8 cellular contexts compared by ENCODE assay signal in the genomic region with DNA sequence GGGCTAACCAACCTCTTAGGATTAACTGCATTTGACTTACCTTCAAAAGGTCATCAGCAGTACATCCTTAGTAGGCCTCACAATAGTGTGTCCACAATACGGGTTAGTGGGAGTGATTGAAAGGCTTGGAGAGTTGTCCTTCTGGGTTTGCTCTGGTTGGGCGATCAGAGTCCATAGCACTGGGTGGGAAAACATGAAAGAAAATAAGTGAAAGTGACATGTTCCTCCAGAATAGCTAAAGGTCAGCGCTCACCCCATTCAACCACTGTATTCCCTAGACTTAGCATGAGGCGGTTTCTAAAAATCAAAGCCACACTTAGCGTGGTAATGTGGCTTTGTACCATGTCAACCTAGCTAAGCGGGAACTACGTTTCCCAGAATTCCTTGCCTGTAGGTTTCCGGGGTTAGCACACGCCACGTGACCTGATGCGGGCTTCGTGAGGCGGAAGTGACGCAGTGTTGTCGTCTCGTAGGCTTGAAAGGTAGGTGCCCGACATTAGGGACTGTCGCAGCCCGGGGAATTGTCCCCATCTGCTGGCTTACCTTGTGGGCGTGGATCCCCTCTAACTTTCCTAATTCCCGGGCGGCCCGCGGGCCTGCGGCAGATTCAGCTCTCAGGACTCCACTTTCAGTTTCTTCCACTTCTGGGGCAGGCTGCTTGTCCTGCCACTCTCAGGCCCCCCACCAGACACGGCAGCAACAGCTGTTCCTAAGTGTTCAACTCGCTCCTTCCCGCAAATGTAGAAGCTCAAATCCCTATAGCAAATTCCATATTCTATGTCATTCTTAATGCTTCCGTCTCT. TPM values are rescaled to one million over a fixed set of nuclear protein-coding genes. Genes with fewer than 3 reads are reported as not detected.
DNase-seq lines count a peak whose midpoint lies in the region; ATAC-seq and TF ChIP-seq lines count a peak whose summit lies in the region.

No MANE protein-coding gene starts in this region.

- peaks cover 8% of the 10 kb centered on the region; the same call in 1 of the 2 replicates for H3K9me3 ChIP-seq in Panc1 (ENCODE audit: control insufficient read depth, insufficient read depth, low read depth, low read length)
- H3K9me3 ChIP-seq in fibroblast of lung (ENCODE audit: control insufficient read depth, insufficient read depth, low read depth, low read length): no peaks in the 10 kb centered on the region
- no peaks in the 10 kb centered on the region for H3K9me3 ChIP-seq in naive thymus-derived CD4-positive, alpha-beta T cell (ENCODE audit: control insufficient read depth in 2 of 3, low read length in 3 of 3)

- peaks cover 12% of the 10 kb centered on the region for H3K4me1 Mint-ChIP-seq in activated T-helper 1 cell treated with anti-CD3 and anti-CD28 coated beads, Interleukin-12 subunit alpha, Interleukin-12 subunit beta, Interleukin-2, Interleukin-4 antibody, amounts not matched to agents 30 ng/mL and 10 ng/mL and 1 ng/mL, durations not matched to agents 14 hours and 24 hours and 36 hours (ENCODE audit: low read depth)
- peaks cover 0 to 24% (median 18%) of the 10 kb centered on the region in 7 donors for H3K4me1 Mint-ChIP-seq in naive thymus-derived CD4-positive, alpha-beta T cell
- peaks cover 5 to 6% of the 10 kb centered on the region in 2 donors for H3K4me1 Mint-ChIP-seq in stimulated activated naive B cell treated with anti-CD40 and anti-IgM and Interleukin-4, amounts not matched to agents 10 μg/mL and 1 μg/mL and 100 μg/mL, for 72 hours

- H3K27ac ChIP-seq in Panc1 (ENCODE audit: low read length) (peak overlapping the region; percentile 85), fibroblast of lung (ENCODE audit: insufficient read depth, low read length) (peak overlapping the region; percentile 86)
- peak overlapping the region; percentile 92 for H3K27ac ChIP-seq in naive thymus-derived CD4-positive, alpha-beta T cell (ENCODE audit: low read depth, low read length)

- H3K4me3 ChIP-seq in Panc1 (ENCODE audit: low read depth in 2 of 2, low read length in 2 of 2) (peak overlapping the region; percentile 77 to 79), fibroblast of lung (replicated peaks in 1 of 4; ENCODE audit: control extremely low read depth in 1 of 4, insufficient read depth in 1 of 4, low read depth in 3 of 4, low read length in 4 of 4) (peak overlapping the region; percentile 71 to 92 (median 79))
- peak overlapping the region; percentile 87 for H3K4me3 ChIP-seq in naive thymus-derived CD4-positive, alpha-beta T cell (ENCODE audit: low read length)

- H3K9ac ChIP-seq in fibroblast of lung (ENCODE audit: insufficient read depth, low read length): peak overlapping the region; percentile 76

- H3K27me3 ChIP-seq in Panc1 (ENCODE audit: control insufficient read depth, insufficient read depth, low read length): peaks cover 6% of the 10 kb centered on the region
- no peaks in the 10 kb centered on the region for H3K27me3 ChIP-seq in fibroblast of lung (ENCODE audit: control insufficient read depth, insufficient read depth, low read length)
- H3K27me3 ChIP-seq in naive thymus-derived CD4-positive, alpha-beta T cell (ENCODE audit: control insufficient read depth in 2 of 2, insufficient read depth in 2 of 2, low read length in 2 of 2): no peaks in the 10 kb centered on the region

- CTCF ChIA-PET in Panc1 (lab: Charles Lee): no interaction called here
- CTCF ChIA-PET in naive thymus-derived CD4-positive, alpha-beta T cell (lab: Charles Lee): interaction anchor here (0.6 kb wide), 1 partner anchor 653 kb away, joined by 4 read pairs; no protein-coding TSS in a partner anchor

- POLR2A ChIA-PET in Panc1 (lab: Charles Lee): interaction anchor here (0.6 kb wide), 1 partner anchor 21 kb away, joined by 3 read pairs; no protein-coding TSS in a partner anchor
- POLR2A ChIA-PET in naive thymus-derived CD4-positive, alpha-beta T cell (lab: Charles Lee): interaction anchor here (0.7 to 1.6 kb wide), 14 partner anchors 10 to 1223 kb away, joined by 3 to 12 read pairs (median 4); partner anchors contain the start of genes DZANK1, NAA20, POLR3F and RBBP9

- peaks cover 8% of the 10 kb centered on the region for H3K9me3 Mint-ChIP-seq in activated T-helper 1 cell treated with anti-CD3 and anti-CD28 coated beads, Interleukin-12 subunit alpha, Interleukin-12 subunit beta, Interleukin-2, Interleukin-4 antibody, amounts not matched to agents 30 ng/mL and 10 ng/mL and 1 ng/mL, durations not matched to agents 14 hours and 24 hours and 36 hours
- peaks cover 0 to 10% (median 1%) of the 10 kb centered on the region in 11 donors for H3K9me3 Mint-ChIP-seq in naive thymus-derived CD4-positive, alpha-beta T cell
- peaks cover 0 to 3% of the 10 kb centered on the region in 2 donors for H3K9me3 Mint-ChIP-seq in stimulated activated naive B cell treated with anti-CD40 and anti-IgM and Interleukin-4, amounts not matched to agents 10 μg/mL and 1 μg/mL and 100 μg/mL, for 72 hours

- BruUV-seq in Panc1 (replicated peaks; lab: Mats Ljungman, UMichigan): no TSS peak

- peak overlapping the region; percentile 87 for H3K4me3 Mint-ChIP-seq in activated T-helper 1 cell treated with anti-CD3 and anti-CD28 coated beads, Interleukin-12 subunit alpha, Interleukin-12 subunit beta, Interleukin-2, Interleukin-4 antibody, amounts not matched to agents 30 ng/mL and 10 ng/mL and 1 ng/mL, durations not matched to agents 14 hours and 24 hours and 36 hours
- peak overlapping the region; percentile 85 to 99 (median 96) for H3K4me3 Mint-ChIP-seq in naive thymus-derived CD4-positive, alpha-beta T cell
- peak overlapping the region; percentile 90 to 94 for H3K4me3 Mint-ChIP-seq in stimulated activated naive B cell treated with anti-CD40 and anti-IgM and Interleukin-4, amounts not matched to agents 10 μg/mL and 1 μg/mL and 100 μg/mL, for 72 hours

- in situ Hi-C loops in KBM-7 (cut with MboI; ENCODE audit: low pct_unique_long_range_greater_than_20kb, low sequenced_read_pairs) (no loop called here), Panc1 (cut with HindIII; ENCODE audit: low pct_unique_long_range_greater_than_20kb, low sequenced_read_pairs) (no loop called here)

- H2AFZ ChIP-seq in fibroblast of lung (ENCODE audit: low read length): peak overlapping the region; percentile 76

- no peaks in the 10 kb centered on the region for H3K79me2 ChIP-seq in fibroblast of lung (ENCODE audit: control insufficient read depth, insufficient read depth, low read length)

- peak overlapping the region; percentile 82 for H3K27ac Mint-ChIP-seq in activated T-helper 1 cell treated with anti-CD3 and anti-CD28 coated beads, Interleukin-12 subunit alpha, Interleukin-12 subunit beta, Interleukin-2, Interleukin-4 antibody, amounts not matched to agents 30 ng/mL and 10 ng/mL and 1 ng/mL, durations not matched to agents 14 hours and 24 hours and 36 hours
- H3K27ac Mint-ChIP-seq in naive thymus-derived CD4-positive, alpha-beta T cell: peak overlapping the region; percentile 97 to 100 (median 99)
- H3K27ac Mint-ChIP-seq in stimulated activated naive B cell treated with anti-CD40 and anti-IgM and Interleukin-4, amounts not matched to agents 10 μg/mL and 1 μg/mL and 100 μg/mL, for 72 hours: peak overlapping the region; percentile 96

- H3K36me3 ChIP-seq in Panc1 (ENCODE audit: control insufficient read depth, insufficient read depth, low read length): no peaks in the 10 kb centered on the region; the same call in 1 of the 2 replicates
- no peaks in the 10 kb centered on the region for H3K36me3 ChIP-seq in fibroblast of lung (ENCODE audit: control insufficient read depth, insufficient read depth, low read length)
- no peaks in the 10 kb centered on the region for H3K36me3 ChIP-seq in naive thymus-derived CD4-positive, alpha-beta T cell (ENCODE audit: control insufficient read depth in 2 of 3, insufficient read depth in 3 of 3, low read length in 3 of 3)

- intact Hi-C loops in Panc1 (cut with micrococcal nuclease; ENCODE audit: unreplicated experiment): no loop called here
- intact Hi-C loops in activated T-helper 1 cell treated with anti-CD3 and anti-CD28 coated beads, Interleukin-12 subunit alpha, Interleukin-12 subunit beta, Interleukin-2, Interleukin-4 antibody, amounts not matched to agents 30 ng/mL and 10 ng/mL and 1 ng/mL, durations not matched to agents 14 hours and 24 hours and 36 hours (cut with micrococcal nuclease): loop anchor here (1.0 to 10.0 kb wide), 9 partner anchors 162 to 1221 kb away; partner anchors contain the start of genes DZANK1, KAT14, NAA20 and PET117
- intact Hi-C loops in naive thymus-derived CD4-positive, alpha-beta T cell (cut with micrococcal nuclease): loop anchor here (1.0 to 10.0 kb wide), 13 partner anchors 11 to 1921 kb away; partner anchors contain the start of genes DTD1 (in 2 of the 2), DZANK1 (in 2 of the 2), KAT14 (in 2 of the 2) and PET117 (in 2 of the 2)

- H3K4me2 ChIP-seq in fibroblast of lung (ENCODE audit: extremely low read depth, insufficient read depth, low read length): peak overlapping the region; percentile 95

- DNase-seq in DMS79 treated with DMSO at 0.1 percent for 48 hours (lab: John Stamatoyannopoulos, UW) (peak; percentile 90), KBM-7 (peak; percentile 89), Panc1 (ENCODE audit: low read depth, low spot score) (peak; percentile 71), fibroblast of lung (ENCODE audit: low read depth in 2 of 2) (peak; percentile 86 to 92)
- DNase-seq in activated T-helper 1 cell treated with anti-CD3 and anti-CD28 coated beads, Interleukin-12 subunit alpha, Interleukin-12 subunit beta, Interleukin-2, Interleukin-4 antibody, amounts not matched to agents 30 ng/mL and 10 ng/mL and 1 ng/mL, durations not matched to agents 14 hours and 24 hours and 36 hours (ENCODE audit: low spot score): peak; percentile 80
- peak; percentile 62 to 94 (median 87) for DNase-seq in naive thymus-derived CD4-positive, alpha-beta T cell
- peak; percentile 83 for DNase-seq in stimulated activated naive B cell treated with anti-CD40 and anti-IgM and Interleukin-4, amounts not matched to agents 10 μg/mL and 1 μg/mL and 100 μg/mL, for 72 hours

- ATAC-seq in GM21717 (IDR thresholded peaks at IDR 0.05; ENCODE audit: unreplicated experiment) (peak; percentile 93), Panc1 (peak; percentile 100)
- ATAC-seq in naive thymus-derived CD4-positive, alpha-beta T cell: peak; percentile 99
- peak; percentile 100 for ATAC-seq in stimulated activated naive B cell treated with anti-CD40 and anti-IgM and Interleukin-4, amounts not matched to agents 10 μg/mL and 1 μg/mL and 100 μg/mL, for 72 hours (replicated peaks)

- H4K20me1 ChIP-seq in fibroblast of lung (ENCODE audit: control insufficient read depth, extremely low read depth, insufficient read depth, low read length): no peaks in the 10 kb centered on the region

- TF ChIP-seq CTCF in Panc1 (IDR thresholded peaks at IDR 0.05) (no peak), fibroblast of lung (conservative IDR thresholded peaks at IDR 0.05 in 1 of 2, IDR thresholded peaks at IDR 0.05 in 1 of 2; ENCODE audit: low read depth in 1 of 2, low read length in 2 of 2) (no peak)

- peaks cover 2% of the 10 kb centered on the region for H3K36me3 Mint-ChIP-seq in activated T-helper 1 cell treated with anti-CD3 and anti-CD28 coated beads, Interleukin-12 subunit alpha, Interleukin-12 subunit beta, Interleukin-2, Interleukin-4 antibody, amounts not matched to agents 30 ng/mL and 10 ng/mL and 1 ng/mL, durations not matched to agents 14 hours and 24 hours and 36 hours (ENCODE audit: low read depth)
- H3K36me3 Mint-ChIP-seq in naive thymus-derived CD4-positive, alpha-beta T cell: peaks cover 5 to 26% (median 8%) of the 10 kb centered on the region in 5 donors
- peaks cover 3% of the 10 kb centered on the region in 2 donors for H3K36me3 Mint-ChIP-seq in stimulated activated naive B cell treated with anti-CD40 and anti-IgM and Interleukin-4, amounts not matched to agents 10 μg/mL and 1 μg/mL and 100 μg/mL, for 72 hours

- H3K4me1 ChIP-seq in Panc1 (ENCODE audit: control insufficient read depth, insufficient read depth, low read length) (peaks cover 4% of the 10 kb centered on the region; the same call in 1 of the 2 replicates), fibroblast of lung (ENCODE audit: control insufficient read depth, extremely low read depth, insufficient read depth, low read length) (peaks cover 3% of the 10 kb centered on the region)
- peaks cover 8% of the 10 kb centered on the region in 2 donors for H3K4me1 ChIP-seq in naive thymus-derived CD4-positive, alpha-beta T cell (ENCODE audit: control insufficient read depth in 2 of 2, insufficient read depth in 2 of 2, low read length in 2 of 2)

- H3K27me3 Mint-ChIP-seq in activated T-helper 1 cell treated with anti-CD3 and anti-CD28 coated beads, Interleukin-12 subunit alpha, Interleukin-12 subunit beta, Interleukin-2, Interleukin-4 antibody, amounts not matched to agents 30 ng/mL and 10 ng/mL and 1 ng/mL, durations not matched to agents 14 hours and 24 hours and 36 hours (ENCODE audit: insufficient read depth): no peaks in the 10 kb centered on the region
- peaks cover 11 to 26% (median 21%) of the 10 kb centered on the region in 5 donors for H3K27me3 Mint-ChIP-seq in naive thymus-derived CD4-positive, alpha-beta T cell
- peaks cover 26 to 35% of the 10 kb centered on the region in 2 donors for H3K27me3 Mint-ChIP-seq in stimulated activated naive B cell treated with anti-CD40 and anti-IgM and Interleukin-4, amounts not matched to agents 10 μg/mL and 1 μg/mL and 100 μg/mL, for 72 hours

RNA-seq across cellular contexts. Expression of gene SCP2D1, which starts 19.8 kb away (rescaled TPM):
- total RNA-seq in Panc1 (2021; ENCODE audit: unreplicated experiment) (not detected), fibroblast of lung (not detected in 2 replicates)
- polyA plus RNA-seq in Panc1 (2012; ENCODE audit: insufficient read length): not detected
- not detected in 2 replicates for total RNA-seq in activated T-helper 1 cell treated with anti-CD3 and anti-CD28 coated beads, Interleukin-12 subunit alpha, Interleukin-12 subunit beta, Interleukin-2, Interleukin-4 antibody, amounts not matched to agents 30 ng/mL and 10 ng/mL and 1 ng/mL, durations not matched to agents 14 hours and 24 hours and 36 hours
- polyA plus RNA-seq in fibroblast of lung: not detected in 2 replicates
- not detected in 2 replicates for polyA plus RNA-seq in fibroblast of lung (2012)
- not detected in 2 replicates for polyA minus RNA-seq in fibroblast of lung (ENCODE audit: low replicate concordance)
- not detected for total RNA-seq in naive thymus-derived CD4-positive, alpha-beta T cell
- polyA plus RNA-seq in naive thymus-derived CD4-positive, alpha-beta T cell: not detected

Comparison
In these comparisons a context has a peak if more than half of its experiments do, and no peak if none do; other contexts are left out.
1. Peak in every context shown above with its lines: DNase-seq, ATAC-seq, H3K4me3 ChIP-seq and H3K27ac ChIP-seq.